Comparison of ENCODE assay signal across 8 cellular contexts in the genomic region with DNA sequence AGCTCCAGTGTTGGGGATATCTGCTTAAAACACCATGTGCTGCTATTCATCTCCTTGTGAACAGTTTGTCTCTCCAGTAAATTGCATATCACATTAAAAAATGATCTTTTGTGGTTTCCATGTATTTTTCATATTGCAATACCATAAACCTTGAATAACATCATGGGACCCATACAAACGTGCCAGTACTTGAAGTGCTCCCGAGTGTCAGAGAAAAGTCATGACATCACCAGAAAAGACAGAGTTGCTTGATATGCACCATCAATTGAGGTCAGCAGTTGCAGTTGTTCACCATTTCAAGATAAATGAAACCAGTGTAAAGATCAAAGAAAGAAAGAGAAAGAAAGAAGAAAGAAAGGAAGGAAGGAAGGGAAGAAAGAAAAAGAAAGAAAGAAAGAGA.
"Had no signal": no experiment of that assay in that cellular context is flagged by ENCODE, and none has a peak within 500 bp of the region (broad histone marks: within the 10 kb centered on the region; RNA-seq: fewer than 3 reads in every experiment).

No MANE protein-coding gene starts in this region.

- H3K27ac ChIP-seq: GM23248 had no signal

- FAIRE-seq: HTR-8/SVneo had no signal

- H3K4me3 Mint-ChIP-seq: HFFc6, IgD-negative memory B cell had no signal

- H3K9ac ChIP-seq: GM23248 had no signal

- H3K4me1 ChIP-seq: HAP-1 had no signal

- H3K27ac Mint-ChIP-seq: HFFc6 had no signal

- H3K4me3 ChIP-seq: GM23248, HAP-1 had no signal

- H3K36me3 ChIP-seq: HAP-1 had no signal

- H2AFZ ChIP-seq: GM23248 had no signal

- ATAC-seq: HCT116 had no signal

- DNase-seq: GM23248, GOT3, H7, HFFc6 had no signal

- H3K9me3 ChIP-seq: HAP-1 had no signal
